In the genomic region with DNA sequence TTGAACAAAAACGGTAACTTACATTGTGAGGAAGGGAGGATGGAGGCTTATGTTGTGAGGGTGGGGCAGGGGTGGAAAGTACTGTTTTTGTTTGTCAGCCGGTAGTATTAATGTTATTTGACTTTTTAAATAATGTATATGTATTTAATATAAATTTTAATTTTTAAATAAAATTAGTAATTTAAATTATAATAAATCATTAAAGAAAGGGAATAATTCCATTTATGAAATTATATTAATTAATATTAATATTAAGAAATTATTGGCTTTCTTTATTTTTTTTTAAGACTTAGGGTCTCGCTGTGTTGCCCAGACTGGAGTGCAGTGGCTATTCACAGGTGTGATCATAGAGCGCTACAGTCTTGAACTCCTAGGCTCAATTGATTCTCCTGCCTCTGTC, we compare ENCODE assay signal across 13 cellular contexts. TPM values are rescaled to one million over a fixed set of nuclear protein-coding genes. Genes with fewer than 3 reads are reported as not detected.
DNase-seq lines count a peak whose midpoint lies in the region; ATAC-seq, FAIRE-seq and TF ChIP-seq lines count a peak whose summit lies in the region.
"Had no signal": no experiment of that assay in that cellular context is flagged by ENCODE, and none has a peak within 500 bp of the region (broad histone marks: within the 10 kb centered on the region; RNA-seq: fewer than 3 reads in every experiment).

No MANE protein-coding gene starts in this region.

- BruUV-seq in Calu3 (replicated peaks; lab: Mats Ljungman, UMichigan): no TSS peak

- TF ChIP-seq CTCF in WTC11 (IDR thresholded peaks at IDR 0.05) (no peak), type B pancreatic cell (conservative IDR thresholded peaks at IDR 0.05) (no peak), Calu3 (IDR thresholded peaks at IDR 0.05; ENCODE audit: unreplicated experiment) (no peak)

- H3K27me3 Mint-ChIP-seq in WTC11 (ENCODE audit: low read depth): no peaks in the 10 kb centered on the region
- H3K27me3 Mint-ChIP-seq in type B pancreatic cell: no peaks in the 10 kb centered on the region
- no peaks in the 10 kb centered on the region for H3K27me3 Mint-ChIP-seq in Calu3 (ENCODE audit: unreplicated experiment)

- FAIRE-seq in G401.6 (lab: Jason Lieb, UNC) (peak; percentile 88), frontal cortex (lab: Jason Lieb, UNC) (peak; percentile 93)
- FAIRE-seq: A549 had no signal

- POLR2A ChIA-PET in WTC11 (lab: Charles Lee): no interaction called here

- H3K36me3 Mint-ChIP-seq in WTC11 (no peaks in the 10 kb centered on the region; the same call in 1 of the 2 replicates), type B pancreatic cell (no peaks in the 10 kb centered on the region), Calu3 (ENCODE audit: insufficient read depth, unreplicated experiment) (peaks cover 5% of the 10 kb centered on the region)

- intact Hi-C loops in Calu3 (cut with micrococcal nuclease; ENCODE audit: unreplicated experiment): no loop called here

- no peaks in the 10 kb centered on the region; the same call in 1 of the 2 replicates for H3K9me3 Mint-ChIP-seq in WTC11
- peaks cover 5% of the 10 kb centered on the region for H3K9me3 Mint-ChIP-seq in type B pancreatic cell
- no peaks in the 10 kb centered on the region for H3K9me3 Mint-ChIP-seq in Calu3 (ENCODE audit: low read depth, unreplicated experiment)
- H3K9me3 Mint-ChIP-seq: CD8-positive, alpha-beta T cell; HFFc6 had no signal

- H3K4me3 Mint-ChIP-seq in WTC11: no peak overlapping the region
- H3K4me3 Mint-ChIP-seq in type B pancreatic cell: no peak overlapping the region
- no peak overlapping the region for H3K4me3 Mint-ChIP-seq in Calu3 (ENCODE audit: low read depth, unreplicated experiment)
- H3K4me3 Mint-ChIP-seq: CD14-positive monocyte; CD8-positive, alpha-beta T cell; HFFc6 had no signal

- no peak overlapping the region for H3K27ac Mint-ChIP-seq in WTC11
- peak overlapping the region; percentile 7 for H3K27ac Mint-ChIP-seq in type B pancreatic cell
- H3K27ac Mint-ChIP-seq in Calu3 (ENCODE audit: unreplicated experiment): no peak overlapping the region
- H3K27ac Mint-ChIP-seq: CD14-positive monocyte; CD8-positive, alpha-beta T cell; HFFc6 had no signal

- CTCF ChIA-PET in WTC11 (lab: Charles Lee) (interaction anchor here (0.6 kb wide), 1 partner anchor 410 kb away, joined by 3 read pairs; no protein-coding TSS in a partner anchor), Calu3 (lab: Charles Lee) (no interaction called here)

- peaks cover 17% of the 10 kb centered on the region for H3K4me1 Mint-ChIP-seq in WTC11
- peaks cover 20% of the 10 kb centered on the region for H3K4me1 Mint-ChIP-seq in type B pancreatic cell (ENCODE audit: unreplicated experiment)
- peaks cover 16% of the 10 kb centered on the region for H3K4me1 Mint-ChIP-seq in Calu3 (ENCODE audit: low read depth, unreplicated experiment)

- ATAC-seq in WTC11: no peak
- ATAC-seq in GM21723 (IDR thresholded peaks at IDR 0.05; ENCODE audit: unreplicated experiment): no peak
- ATAC-seq: A549; CD8-positive, alpha-beta T cell had no signal

- DNase-seq in WTC11 (ENCODE audit: low spot score) (no peak), frontal cortex (ENCODE audit: low spot score in 2 of 2) (no peak), type B pancreatic cell (ENCODE audit: extremely low spot score, unreplicated experiment) (no peak), HuH-7 (ENCODE audit: low spot score) (no peak), Calu3 (no peak)
- DNase-seq: BE2C; CD8-positive, alpha-beta T cell; HCEC 1CT; HFFc6 had no signal

TF ChIP-seq in WTC11, 78 proteins besides CTCF, POLR2A, EP300 and RAD21:
- TF ChIP-seq, protein P1, sequence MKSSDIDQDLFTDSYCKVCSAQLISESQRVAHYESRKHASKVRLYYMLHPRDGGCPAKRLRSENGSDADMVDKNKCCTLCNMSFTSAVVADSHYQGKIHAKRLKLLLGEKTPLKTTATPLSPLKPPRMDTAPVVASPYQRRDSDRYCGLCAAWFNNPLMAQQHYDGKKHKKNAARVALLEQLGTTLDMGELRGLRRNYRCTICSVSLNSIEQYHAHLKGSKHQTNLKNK (CRISPR knock-in tag; IDR thresholded peaks at IDR 0.05): no peak
- TF ChIP-seq, protein P2, sequence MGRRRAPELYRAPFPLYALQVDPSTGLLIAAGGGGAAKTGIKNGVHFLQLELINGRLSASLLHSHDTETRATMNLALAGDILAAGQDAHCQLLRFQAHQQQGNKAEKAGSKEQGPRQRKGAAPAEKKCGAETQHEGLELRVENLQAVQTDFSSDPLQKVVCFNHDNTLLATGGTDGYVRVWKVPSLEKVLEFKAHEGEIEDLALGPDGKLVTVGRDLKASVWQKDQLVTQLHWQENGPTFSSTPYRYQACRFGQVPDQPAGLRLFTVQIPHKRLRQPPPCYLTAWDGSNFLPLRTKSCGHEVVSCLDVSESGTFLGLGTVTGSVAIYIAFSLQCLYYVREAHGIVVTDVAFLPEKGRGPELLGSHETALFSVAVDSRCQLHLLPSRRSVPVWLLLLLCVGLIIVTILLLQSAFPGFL (CRISPR knock-in tag; IDR thresholded peaks at IDR 0.05; ENCODE audit: borderline replicate concordance): no peak
- TF ChIP-seq HMGA2 (CRISPR knock-in tag; IDR thresholded peaks at IDR 0.05) (peak; percentile 98), TCF7 (CRISPR knock-in tag; IDR thresholded peaks at IDR 0.05; ENCODE audit: low read depth) (no peak), TEAD1 (CRISPR knock-in tag; IDR thresholded peaks at IDR 0.05) (no peak)
- TF ChIP-seq, protein P3, sequence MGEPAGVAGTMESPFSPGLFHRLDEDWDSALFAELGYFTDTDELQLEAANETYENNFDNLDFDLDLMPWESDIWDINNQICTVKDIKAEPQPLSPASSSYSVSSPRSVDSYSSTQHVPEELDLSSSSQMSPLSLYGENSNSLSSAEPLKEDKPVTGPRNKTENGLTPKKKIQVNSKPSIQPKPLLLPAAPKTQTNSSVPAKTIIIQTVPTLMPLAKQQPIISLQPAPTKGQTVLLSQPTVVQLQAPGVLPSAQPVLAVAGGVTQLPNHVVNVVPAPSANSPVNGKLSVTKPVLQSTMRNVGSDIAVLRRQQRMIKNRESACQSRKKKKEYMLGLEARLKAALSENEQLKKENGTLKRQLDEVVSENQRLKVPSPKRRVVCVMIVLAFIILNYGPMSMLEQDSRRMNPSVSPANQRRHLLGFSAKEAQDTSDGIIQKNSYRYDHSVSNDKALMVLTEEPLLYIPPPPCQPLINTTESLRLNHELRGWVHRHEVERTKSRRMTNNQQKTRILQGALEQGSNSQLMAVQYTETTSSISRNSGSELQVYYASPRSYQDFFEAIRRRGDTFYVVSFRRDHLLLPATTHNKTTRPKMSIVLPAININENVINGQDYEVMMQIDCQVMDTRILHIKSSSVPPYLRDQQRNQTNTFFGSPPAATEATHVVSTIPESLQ (CRISPR knock-in tag; IDR thresholded peaks at IDR 0.05): no peak

RNA-seq across cellular contexts. Expression of a gene that starts 24.0 kb away (rescaled TPM):
- total RNA-seq in WTC11 (2021) (49.7 to 51.1 TPM (median 50.4 TPM) in 3 replicates), frontal cortex (29.3 TPM), type B pancreatic cell (ENCODE audit: low replicate concordance) (48.3 and 50.7 TPM in 2 replicates), Calu3 (2022) (44.6 and 46.0 TPM in 2 replicates)
